In the genomic region with DNA sequence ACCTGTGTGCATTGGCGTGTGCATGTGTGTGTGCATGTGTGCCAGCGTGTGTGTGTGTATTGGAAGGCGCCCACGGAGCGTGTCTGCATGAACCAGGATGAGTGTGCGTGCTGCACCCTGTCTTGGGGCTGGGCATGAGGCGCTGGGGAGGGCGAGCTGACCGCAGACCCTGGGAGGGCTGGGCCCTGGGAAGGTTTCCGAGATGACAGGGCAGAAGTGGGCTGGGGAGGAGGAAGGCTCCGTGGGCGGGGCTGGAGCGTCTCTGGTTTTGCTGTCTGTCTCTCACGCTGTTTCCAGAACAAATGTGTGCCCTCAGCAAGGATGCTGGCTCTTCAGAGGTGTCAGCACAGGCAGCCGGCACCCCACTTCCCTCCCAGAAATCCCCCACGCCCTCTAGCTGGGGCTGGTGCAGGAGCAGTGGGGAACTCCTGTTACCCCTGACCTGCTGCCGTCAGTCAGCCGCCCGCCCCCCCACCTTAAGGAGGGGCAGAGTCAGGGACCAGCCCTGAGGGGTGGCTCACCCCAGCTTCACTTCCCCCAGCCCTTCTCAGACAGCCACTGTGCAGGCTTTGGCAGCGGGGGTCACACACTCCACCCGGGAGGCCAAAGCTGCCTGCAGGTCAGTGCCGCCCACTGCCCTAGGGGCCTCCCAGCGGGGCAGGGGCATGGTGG, we compare ENCODE assay signal across 8 cellular contexts. TPM values are rescaled to one million over a fixed set of nuclear protein-coding genes. Genes with fewer than 3 reads are reported as not detected.
DNase-seq lines count a peak whose midpoint lies in the region; ATAC-seq and TF ChIP-seq lines count a peak whose summit lies in the region.

A gene with protein sequence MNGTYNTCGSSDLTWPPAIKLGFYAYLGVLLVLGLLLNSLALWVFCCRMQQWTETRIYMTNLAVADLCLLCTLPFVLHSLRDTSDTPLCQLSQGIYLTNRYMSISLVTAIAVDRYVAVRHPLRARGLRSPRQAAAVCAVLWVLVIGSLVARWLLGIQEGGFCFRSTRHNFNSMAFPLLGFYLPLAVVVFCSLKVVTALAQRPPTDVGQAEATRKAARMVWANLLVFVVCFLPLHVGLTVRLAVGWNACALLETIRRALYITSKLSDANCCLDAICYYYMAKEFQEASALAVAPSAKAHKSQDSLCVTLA (plus strand): TSS at position 531 of the 672 bp plus-strand sequence. CDS start 4,473 bp downstream, outside the sequence.

- H3K4me3 ChIP-seq in astrocyte of the spinal cord (ENCODE audit: low read depth, low read length): no peak within 1 kb of the TSS

- in situ Hi-C loops in astrocyte of the spinal cord (cut with HindIII; ENCODE audit: low sequenced_read_pairs): no loop called here

- no peak for TF ChIP-seq CTCF in astrocyte of the spinal cord (IDR thresholded peaks at IDR 0.05; ENCODE audit: low read depth, low read length)

- no peak for ATAC-seq in HG03095 (IDR thresholded peaks at IDR 0.05; ENCODE audit: unreplicated experiment)

- peak; percentile 1 for DNase-seq in NCI-H510A treated with DMSO at 0.1 percent for 48 hours (lab: John Stamatoyannopoulos, UW)
- DNase-seq in NCI-H510A (lab: John Stamatoyannopoulos, UW): no peak
- peak; percentile 73 for DNase-seq in UCSD-AML1 (lab: John Stamatoyannopoulos, UW; ENCODE audit: unreplicated experiment)
- DNase-seq in astrocyte of the spinal cord (ENCODE audit: low read depth, low spot score): peak; percentile 46
- peak; percentile 47 for DNase-seq in myocyte (ENCODE audit: low read depth)
- peak; percentile 81 for DNase-seq in stimulated activated naive CD4-positive, alpha-beta T cell treated with Interleukin-2 at 50 U/mL for 16 hours (lab: John Stamatoyannopoulos, UW)
- DNase-seq in T1000 (lab: John Stamatoyannopoulos, UW): no peak

RNA-seq across cellular contexts. Expression of the gene that starts here (rescaled TPM):
- 0.56 and 1.7 TPM in 2 replicates for total RNA-seq in myocyte
- 1.9 TPM for polyA plus RNA-seq in myocyte (2012)

Comparison
In these comparisons a context has a peak if more than half of its experiments do, and no peak if none do; other contexts are left out.
1. DNase-seq: peak in NCI-H510A treated with DMSO at 0.1 percent for 48 hours (single experiment), UCSD-AML1 (single experiment), astrocyte of the spinal cord (single experiment), myocyte (single experiment) and stimulated activated naive CD4-positive, alpha-beta T cell treated with Interleukin-2 at 50 U/mL for 16 hours (single experiment); none in NCI-H510A (single experiment) and T1000 (single experiment).